In genomic region chr16:81831722-81832126, GRCh38 we compare ENCODE assay signal across 8 cellular contexts. TPM values are rescaled to one million over a fixed set of nuclear protein-coding genes. Genes with fewer than 3 reads are reported as not detected.
DNase-seq lines count a peak whose midpoint lies in the region; ATAC-seq and TF ChIP-seq lines count a peak whose summit lies in the region.

No MANE protein-coding gene starts in this region.

- ATAC-seq in GM18868 (IDR thresholded peaks at IDR 0.05; ENCODE audit: unreplicated experiment) (peak; percentile 61), HG02852 (IDR thresholded peaks at IDR 0.05; ENCODE audit: unreplicated experiment) (peak; percentile 70)

- no peaks in the 10 kb centered on the region for H3K9me3 ChIP-seq in OCI-LY3 (ENCODE audit: insufficient read depth, low read length)
- no peaks in the 10 kb centered on the region for H3K9me3 ChIP-seq in ascending aorta

- peak overlapping the region; percentile 85 for H3K27ac ChIP-seq in OCI-LY3 (ENCODE audit: low read length)
- no peak overlapping the region for H3K27ac ChIP-seq in ascending aorta

- H3K4me2 ChIP-seq in OCI-LY3 (ENCODE audit: low read length) = peak overlapping the region; percentile 99

- H3K27me3 ChIP-seq in OCI-LY3 (ENCODE audit: low read depth, low read length) = no peaks in the 10 kb centered on the region
- H3K27me3 ChIP-seq in ascending aorta = no peaks in the 10 kb centered on the region

- H3K36me3 ChIP-seq in OCI-LY3 (replicated peaks; ENCODE audit: low read depth, low read length) (peaks cover 24% of the 10 kb centered on the region), ascending aorta (no peaks in the 10 kb centered on the region)

- intact Hi-C loops in ascending aorta (cut with DNase I) (no loop called here), posterior vena cava (cut with DNase I) (no loop called here)

- H3K9ac ChIP-seq in OCI-LY3 (ENCODE audit: low read length) = peak overlapping the region; percentile 85

- peaks cover 85% of the 10 kb centered on the region for H3K79me2 ChIP-seq in OCI-LY3 (ENCODE audit: low read length)

- DNase-seq in ascending aorta (ENCODE audit: low spot score in 2 of 2) (peak; percentile 37 to 74), posterior vena cava (ENCODE audit: low spot score) (peak; percentile 92), SHP77 (lab: John Stamatoyannopoulos, UW) (no peak), NCI-H345 treated with DMSO at 0.1 percent for 48 hours (lab: John Stamatoyannopoulos, UW; ENCODE audit: unreplicated experiment) (no peak)
- DNase-seq in stimulated activated naive CD4-positive, alpha-beta T cell (lab: John Stamatoyannopoulos, UW) = no peak

- peaks cover 33% of the 10 kb centered on the region; the same call in 1 of the 2 replicates for H4K20me1 ChIP-seq in OCI-LY3 (ENCODE audit: insufficient read depth, low read length)

- no peak overlapping the region for H2AFZ ChIP-seq in OCI-LY3 (ENCODE audit: low read depth, low read length)

- TF ChIP-seq CTCF in OCI-LY3 (IDR thresholded peaks at IDR 0.05; ENCODE audit: low read depth, low read length) = peak; percentile 18; the same call in 1 of the 2 replicates
- no peak for TF ChIP-seq CTCF in ascending aorta (IDR thresholded peaks at IDR 0.05)

- H3K4me3 ChIP-seq in OCI-LY3 (ENCODE audit: low read length) (peak overlapping the region; percentile 74), ascending aorta (no peak overlapping the region)

- H3K4me1 ChIP-seq in OCI-LY3 (ENCODE audit: low read length) (peaks cover 95% of the 10 kb centered on the region), ascending aorta (no peaks in the 10 kb centered on the region)

RNA-seq across cellular contexts. Expression of gene PLCG2, which starts 52.6 kb away (rescaled TPM):
- total RNA-seq in ascending aorta (34.2 TPM), posterior vena cava (10 to 100 TPM; 15.9 to 24.5 TPM)

Comparison
In these comparisons a context has a peak if more than half of its experiments do, and no peak if none do; other contexts are left out.
1. DNase-seq: peak in ascending aorta (2 of 2) and posterior vena cava (single experiment); none in SHP77 (0 of 2), stimulated activated naive CD4-positive, alpha-beta T cell (0 of 6) and NCI-H345 treated with DMSO at 0.1 percent for 48 hours (single experiment).